In genomic region chr9:35111006-35111933, GRCh38 we compare ENCODE assay signal across 8 cellular contexts. TPM values are rescaled to one million over a fixed set of nuclear protein-coding genes. Genes with fewer than 3 reads are reported as not detected.
DNase-seq lines count a peak whose midpoint lies in the region; ATAC-seq and TF ChIP-seq lines count a peak whose summit lies in the region.

No MANE protein-coding gene starts in this region.

- peak overlapping the region; percentile 64 for H3K4me2 ChIP-seq in trophoblast cell (ENCODE audit: low read length)

- H3K4ac ChIP-seq in trophoblast cell (ENCODE audit: low read depth, low read length) = peak overlapping the region; percentile 5

- no peak overlapping the region for H3K23ac ChIP-seq in trophoblast cell (ENCODE audit: low read length)

- H3K4me3 ChIP-seq in GM12864 (ENCODE audit: low read depth, low read length) = peak overlapping the region; percentile 56
- peak overlapping the region; percentile 62 to 96 (median 88) for H3K4me3 ChIP-seq in heart left ventricle
- peak overlapping the region; percentile 83 for H3K4me3 ChIP-seq in trophoblast cell (ENCODE audit: low read depth, low read length)
- peak overlapping the region; percentile 37 to 82 (median 70) for H3K4me3 ChIP-seq in transverse colon

- H4K12ac ChIP-seq in trophoblast cell (ENCODE audit: low read depth, low read length) = peak overlapping the region; percentile 2

- in situ Hi-C loops in transverse colon (cut with MboI; ENCODE audit: low pct_ligation_motif_present in 1 of 4, low pct_unique_long_range_greater_than_20kb in 1 of 4, low sequenced_read_pairs in 3 of 4) = loop anchor here (10.0 to 25.0 kb wide), 4 partner anchors 144 to 451 kb away; a partner anchor contains a TSS

- no peak overlapping the region for H2BK12ac ChIP-seq in trophoblast cell (ENCODE audit: low read length)

- H3K36me3 ChIP-seq in heart left ventricle (peaks cover 0 to 27% (median 23%) of the 10 kb centered on the region in 9 donors), trophoblast cell (ENCODE audit: control insufficient read depth in 1 of 2, insufficient read depth in 2 of 2, low read length in 2 of 2) (peaks cover 23 to 24% of the 10 kb centered on the region in 2 experiments), transverse colon (peaks cover 0 to 18% (median 4%) of the 10 kb centered on the region in 4 donors)

- no peaks in the 10 kb centered on the region for H3K27me3 ChIP-seq in heart left ventricle
- H3K27me3 ChIP-seq in trophoblast cell (ENCODE audit: insufficient read depth, low read length) = no peaks in the 10 kb centered on the region
- H3K27me3 ChIP-seq in transverse colon = no peaks in the 10 kb centered on the region

- peak overlapping the region; percentile 58 for H3K27ac ChIP-seq in adipose tissue (ENCODE audit: low read depth, low read length)
- H3K27ac ChIP-seq in heart left ventricle = peak overlapping the region; percentile 62 to 98 (median 92)
- peak overlapping the region; percentile 45 for H3K27ac ChIP-seq in trophoblast cell (ENCODE audit: low read depth, low read length)
- H3K27ac ChIP-seq in transverse colon = peak overlapping the region; percentile 87 to 96 (median 91)

- H3K18ac ChIP-seq in trophoblast cell (ENCODE audit: low read length) = peak overlapping the region; percentile 77

- DNase-seq in GM12864 (ENCODE audit: low read depth) (peak; percentile 94), NCI-H1417 treated with DMSO at 0.1 percent for 48 hours (lab: John Stamatoyannopoulos, UW) (peak; percentile 62), SW480 (ENCODE audit: low spot score) (peak; percentile 98), heart left ventricle (peak; percentile 98 to 99 (median 99)), trophoblast cell (peak; percentile 97 to 98), transverse colon (peak; percentile 98)

- peak overlapping the region; percentile 54 for H2BK120ac ChIP-seq in trophoblast cell (ENCODE audit: insufficient read depth, low read length, poor library complexity)

- peak overlapping the region; percentile 13 for H2AK5ac ChIP-seq in trophoblast cell (ENCODE audit: low read length)

- intact Hi-C loops in heart left ventricle (cut with DNase I) = loop anchor here in 6 of 10 donors (5.0 to 10.0 kb wide), 5 partner anchors 54 to 626 kb away; partner anchors contain the start of gene UNC13B (in 2 of the 6)
- intact Hi-C loops in transverse colon (cut with DNase I; ENCODE audit: low total_unique reads) = no loop called here

- H3K79me1 ChIP-seq in trophoblast cell (ENCODE audit: low read length) = peaks cover 22% of the 10 kb centered on the region

- H4K91ac ChIP-seq in trophoblast cell (ENCODE audit: low read depth, low read length) = peak overlapping the region; percentile 22

- peaks cover 3 to 56% (median 46%) of the 10 kb centered on the region in 12 donors for H3K4me1 ChIP-seq in heart left ventricle
- H3K4me1 ChIP-seq in trophoblast cell (ENCODE audit: control insufficient read depth in 1 of 2, insufficient read depth in 2 of 2, low read length in 2 of 2) = peaks cover 21 to 26% of the 10 kb centered on the region in 2 experiments
- peaks cover 34 to 50% (median 48%) of the 10 kb centered on the region in 4 donors for H3K4me1 ChIP-seq in transverse colon

- no peak for TF ChIP-seq EP300 in transverse colon (IDR thresholded peaks at IDR 0.05; ENCODE audit: low read depth)

- ATAC-seq in HG02798 (IDR thresholded peaks at IDR 0.05; ENCODE audit: poor library complexity, unreplicated experiment) (peak; percentile 82), heart left ventricle (peak; percentile 75 to 87 (median 80))

- peak; percentile 39 to 87 for TF ChIP-seq POLR2A in heart left ventricle (IDR thresholded peaks at IDR 0.05)
- peak; percentile 58 for TF ChIP-seq POLR2A in transverse colon (IDR thresholded peaks at IDR 0.05)

- no peak overlapping the region for H2AFZ ChIP-seq in trophoblast cell (ENCODE audit: insufficient read depth, low read length, poor library complexity)

- peak overlapping the region; percentile 47 for H3K14ac ChIP-seq in trophoblast cell (ENCODE audit: low read length)

- no peaks in the 10 kb centered on the region for H3K9me3 ChIP-seq in heart left ventricle
- H3K9me3 ChIP-seq in trophoblast cell (ENCODE audit: insufficient read depth, low read depth, low read length) = no peaks in the 10 kb centered on the region
- H3K9me3 ChIP-seq in transverse colon = no peaks in the 10 kb centered on the region

- peak overlapping the region; percentile 86 for H3K9ac ChIP-seq in trophoblast cell (ENCODE audit: low read length)

- peak overlapping the region; percentile 59 for H2BK5ac ChIP-seq in trophoblast cell (ENCODE audit: low read depth, low read length, poor library complexity)

- WGBS in adipose tissue, 3 donors = 1 to 2% (median 1%) methylated on average over 48 to 57 of the region's 57 CpGs
- WGBS in heart left ventricle, 4 donors = 1% methylated on average over 26 to 57 of the region's 57 CpGs
- WGBS in trophoblast cell (ENCODE audit: extremely low coverage, insufficient coverage, insufficient read length) = no CpG with 5 or more reads among the region's 57 CpGs
- 2 to 8% methylated on average over 6 to 51 of the region's 57 CpGs for WGBS in transverse colon (ENCODE audit: low coverage in 1 of 2), 2 donors

- peak overlapping the region; percentile 55 for H4K8ac ChIP-seq in trophoblast cell (ENCODE audit: low read depth, low read length)

- no peak for TF ChIP-seq CTCF in GM12864 (IDR thresholded peaks at IDR 0.05; ENCODE audit: low read depth, low read length, missing control alignments)
- TF ChIP-seq CTCF in heart left ventricle (IDR thresholded peaks at IDR 0.05) = no peak
- no peak for TF ChIP-seq CTCF in transverse colon (IDR thresholded peaks at IDR 0.05)

- H3K79me2 ChIP-seq in trophoblast cell (ENCODE audit: control insufficient read depth, insufficient read depth, low read length, poor library complexity) = peaks cover 5% of the 10 kb centered on the region

RNA-seq across cellular contexts. Expression of gene ATOSB, which starts 4.4 kb away (rescaled TPM):
- polyA plus RNA-seq in adipose tissue (10 to 100 TPM in 2 of 3 donors, 1 to 10 TPM in 1; 4.7 to 16.4 (median 15.5) TPM), heart left ventricle (10 to 100 TPM; 15.9 to 42.5 TPM)
- total RNA-seq in heart left ventricle (10 to 100 TPM; 15.9 to 43.3 (median 19.5) TPM), transverse colon (10 to 100 TPM; 23.9 to 30.0 (median 27.3) TPM)
- 19.5 and 20.6 TPM in 2 replicates for polyA plus RNA-seq in trophoblast cell (2013)

RNA-seq across cellular contexts. Expression of gene STOML2, which starts 8.3 kb away (rescaled TPM):
- polyA plus RNA-seq in adipose tissue = 100 to 1,000 TPM in 1 of 3 donors, 10 to 100 TPM in 2; 67.7 to 110 (median 79.7) TPM
- total RNA-seq in heart left ventricle = 100 to 1,000 TPM; 114 to 162 (median 130) TPM
- 100 to 1,000 TPM in 1 of 2 donors, 10 to 100 TPM in 1; 78.2 to 177 TPM for polyA plus RNA-seq in heart left ventricle
- 81.6 and 83.4 TPM in 2 replicates for polyA plus RNA-seq in trophoblast cell (2013)
- total RNA-seq in transverse colon = 10 to 100 TPM; 36.7 to 99.1 (median 70.9) TPM

RNA-seq across cellular contexts. Expression of gene PIGO, which starts 14.9 kb away (rescaled TPM):
- polyA plus RNA-seq in adipose tissue (10 to 100 TPM; 13.5 to 17.8 (median 15.0) TPM), heart left ventricle (10 to 100 TPM in 1 of 2 donors, 1 to 10 TPM in 1; 8.6 to 12.0 TPM)
- total RNA-seq in heart left ventricle (10 to 100 TPM in 2 of 9 donors, 1 to 10 TPM in 7; 7.0 to 13.1 (median 9.1) TPM), transverse colon (10 to 100 TPM; 19.1 to 50.1 (median 24.8) TPM)
- polyA plus RNA-seq in trophoblast cell (2013) = 14.0 and 14.6 TPM in 2 replicates

RNA-seq across cellular contexts. Expression of gene FANCG, which starts 31.5 kb away (rescaled TPM):
- polyA plus RNA-seq in adipose tissue = 10 to 100 TPM in 1 of 3 donors, 1 to 10 TPM in 2; 5.6 to 12.0 (median 8.5) TPM
- total RNA-seq in heart left ventricle = 10 to 100 TPM in 1 of 9 donors, 1 to 10 TPM in 7, under 1 TPM in 1; 0.71 to 11.8 (median 2.9) TPM
- 1 to 10 TPM; 2.3 to 3.4 TPM for polyA plus RNA-seq in heart left ventricle
- polyA plus RNA-seq in trophoblast cell (2013) = 31.6 and 33.8 TPM in 2 replicates
- 10 to 100 TPM in 3 of 4 donors, 1 to 10 TPM in 1; 6.6 to 90.0 (median 51.6) TPM for total RNA-seq in transverse colon

RNA-seq across cellular contexts. Expression of gene VCP, which starts 38.8 kb away (rescaled TPM):
- polyA plus RNA-seq in adipose tissue (100 to 1,000 TPM in 1 of 3 donors, 10 to 100 TPM in 2; 53.4 to 148 (median 54.3) TPM), heart left ventricle (100 to 1,000 TPM; 107 to 251 TPM)
- total RNA-seq in heart left ventricle (100 to 1,000 TPM; 221 to 411 (median 279) TPM), transverse colon (100 to 1,000 TPM in 3 of 4 donors, 10 to 100 TPM in 1; 45.3 to 196 (median 124) TPM)
- polyA plus RNA-seq in trophoblast cell (2013) = 250 and 256 TPM in 2 replicates

Comparison
In these comparisons a context has a peak if more than half of its experiments do, and no peak if none do; other contexts are left out.
1. Peak in every context shown above with its lines: DNase-seq, ATAC-seq, H3K4me3 ChIP-seq and H3K27ac ChIP-seq.